In the genomic region with DNA sequence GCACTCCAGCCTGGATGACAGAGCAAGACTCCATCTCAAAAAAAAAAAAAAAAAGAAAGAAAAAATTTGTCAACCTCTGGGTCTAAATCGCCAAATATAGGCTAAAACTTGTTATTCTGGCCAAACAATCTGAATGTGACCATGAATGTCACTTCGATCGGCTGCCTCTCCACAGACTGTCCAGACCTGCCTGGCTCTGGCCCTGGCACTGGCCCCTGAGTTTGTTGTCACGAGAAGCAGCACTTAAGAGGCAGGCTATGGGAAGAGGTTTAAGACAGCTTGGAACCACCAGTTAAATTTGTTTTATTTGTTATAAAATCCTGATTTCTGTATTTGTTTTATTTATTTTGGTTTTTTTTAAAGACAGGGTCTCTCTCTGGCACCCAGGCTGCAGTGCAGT, we compare ENCODE assay signal across 27 cellular contexts. TPM values are rescaled to one million over a fixed set of nuclear protein-coding genes. Genes with fewer than 3 reads are reported as not detected.
DNase-seq lines count a peak whose midpoint lies in the region; ATAC-seq and TF ChIP-seq lines count a peak whose summit lies in the region.
"Had no signal": no experiment of that assay in that cellular context is flagged by ENCODE, and none has a peak within 500 bp of the region (broad histone marks: within the 10 kb centered on the region; RNA-seq: fewer than 3 reads in every experiment).

No MANE protein-coding gene starts in this region.

- no peak for DNase-seq in activated CD4-positive, alpha-beta T cell treated with anti-CD3 and anti-CD28 coated beads for 36 hours
- no peak for DNase-seq in activated CD4-positive, alpha-beta T cell treated with anti-CD3 and anti-CD28 coated beads, Interleukin-2, amount 50 U/mL, for 48 hours
- DNase-seq in activated naive CD4-positive, alpha-beta T cell treated with anti-CD3 and anti-CD28 coated beads, Interleukin-2, amount 50 U/mL, for 72 hours (ENCODE audit: low spot score in 2 of 2): no peak
- no peak for DNase-seq in activated naive CD4-positive, alpha-beta T cell treated with anti-CD3 and anti-CD28 coated beads for 36 hours
- DNase-seq in stimulated activated naive CD8-positive, alpha-beta T cell treated with anti-CD3 and anti-CD28 coated beads, Interleukin-15, Interleukin-2, amounts not matched to agents 100 U/mL and 50 U/mL, for 24 hours: no peak
- DNase-seq in lower lobe of right lung: no peak
- DNase-seq: BE2C; CD8-positive, alpha-beta memory T cell; DMS 273 treated with DMSO at 0.1 percent for 48 hours; DMS79; EL; GDM1; GOT3; HFFc6; Karpas-422; NCI-H1105; NCI-H1436 treated with DMSO at 0.1 percent for 48 hours; NCI-H187 treated with DMSO at 0.1 percent for 48 hours; NCI-H2171 treated with DMSO at 0.1 percent for 48 hours; NCI-H524; NCI-H748 treated with DMSO at 0.1 percent for 48 hours had no signal

- H3K27ac ChIP-seq in lower lobe of right lung: no peak overlapping the region
- H3K27ac ChIP-seq: 22Rv1 had no signal

- no peak for ATAC-seq in activated CD4-positive, alpha-beta T cell treated with anti-CD3 and anti-CD28 coated beads for 36 hours
- ATAC-seq in activated naive CD4-positive, alpha-beta T cell treated with anti-CD3 and anti-CD28 coated beads, Interleukin-2, amount 50 U/mL, for 72 hours: no peak
- no peak for ATAC-seq in stimulated activated naive CD8-positive, alpha-beta T cell treated with anti-CD3 and anti-CD28 coated beads, Interleukin-15, Interleukin-2, amounts not matched to agents 100 U/mL and 50 U/mL, for 24 hours
- ATAC-seq in GM19397 (IDR thresholded peaks at IDR 0.05; ENCODE audit: unreplicated experiment) (no peak), lower lobe of right lung (no peak)
- ATAC-seq: HepG2 had no signal

- H3K27me3 ChIP-seq in lower lobe of right lung (ENCODE audit: low read depth): no peaks in the 10 kb centered on the region
- H3K27me3 ChIP-seq: BE2C had no signal

- H3K27ac Mint-ChIP-seq in activated CD4-positive, alpha-beta T cell treated with anti-CD3 and anti-CD28 coated beads for 36 hours: peak overlapping the region; percentile 91
- peak overlapping the region; percentile 88 to 99 for H3K27ac Mint-ChIP-seq in activated naive CD4-positive, alpha-beta T cell treated with anti-CD3 and anti-CD28 coated beads, Interleukin-2, amount 50 U/mL, for 72 hours
- H3K27ac Mint-ChIP-seq in activated naive CD4-positive, alpha-beta T cell treated with anti-CD3 and anti-CD28 coated beads for 36 hours: no peak overlapping the region
- H3K27ac Mint-ChIP-seq in stimulated activated naive CD8-positive, alpha-beta T cell treated with anti-CD3 and anti-CD28 coated beads, Interleukin-15, Interleukin-2, amounts not matched to agents 100 ng/mL and 50 ng/mL, for 24 hours: peak overlapping the region; percentile 98
- H3K27ac Mint-ChIP-seq: CD14-positive monocyte, HFFc6 had no signal

- H3K9me3 ChIP-seq in lower lobe of right lung: no peaks in the 10 kb centered on the region
- H3K9me3 ChIP-seq: BE2C, HAP-1 had no signal

- TF ChIP-seq CTCF in lower lobe of right lung (IDR thresholded peaks at IDR 0.05): no peak

- H3K36me3 Mint-ChIP-seq in activated CD4-positive, alpha-beta T cell treated with anti-CD3 and anti-CD28 coated beads for 36 hours (ENCODE audit: low read depth): peaks cover 69% of the 10 kb centered on the region
- H3K36me3 Mint-ChIP-seq in activated naive CD4-positive, alpha-beta T cell treated with anti-CD3 and anti-CD28 coated beads, Interleukin-2, amount 50 U/mL, for 72 hours: peaks cover 23 to 61% of the 10 kb centered on the region in 2 donors
- H3K36me3 Mint-ChIP-seq in activated naive CD4-positive, alpha-beta T cell treated with anti-CD3 and anti-CD28 coated beads for 36 hours (ENCODE audit: low read depth): peaks cover 47% of the 10 kb centered on the region
- H3K36me3 Mint-ChIP-seq in stimulated activated naive CD8-positive, alpha-beta T cell treated with anti-CD3 and anti-CD28 coated beads, Interleukin-15, Interleukin-2, amounts not matched to agents 100 ng/mL and 50 ng/mL, for 24 hours (ENCODE audit: low read depth): peaks cover 63% of the 10 kb centered on the region

- POLR2A ChIA-PET in activated CD4-positive, alpha-beta T cell treated with anti-CD3 and anti-CD28 coated beads for 36 hours (lab: Charles Lee): interaction anchor here (0.6 kb wide), 1 partner anchor 29 kb away, joined by 10 read pairs; no protein-coding TSS in a partner anchor

- intact Hi-C loops in activated CD4-positive, alpha-beta T cell treated with anti-CD3 and anti-CD28 coated beads for 36 hours (cut with DNase I, micrococcal nuclease): loop anchor here in 1 of 2 experiments (10.0 kb wide), 1 partner anchor 1968 kb away; no protein-coding TSS in a partner anchor
- intact Hi-C loops in activated naive CD4-positive, alpha-beta T cell treated with anti-CD3 and anti-CD28 coated beads for 36 hours (cut with micrococcal nuclease): no loop called here
- intact Hi-C loops in lower lobe of right lung (cut with DNase I): no loop called here

- no peaks in the 10 kb centered on the region for H3K27me3 Mint-ChIP-seq in activated CD4-positive, alpha-beta T cell treated with anti-CD3 and anti-CD28 coated beads for 36 hours
- H3K27me3 Mint-ChIP-seq in activated naive CD4-positive, alpha-beta T cell treated with anti-CD3 and anti-CD28 coated beads for 36 hours (ENCODE audit: low read depth): no peaks in the 10 kb centered on the region
- no peaks in the 10 kb centered on the region for H3K27me3 Mint-ChIP-seq in stimulated activated naive CD8-positive, alpha-beta T cell treated with anti-CD3 and anti-CD28 coated beads, Interleukin-15, Interleukin-2, amounts not matched to agents 100 ng/mL and 50 ng/mL, for 24 hours
- H3K27me3 Mint-ChIP-seq: CD8-positive, alpha-beta memory T cell had no signal

- H3K4me1 Mint-ChIP-seq in activated CD4-positive, alpha-beta T cell treated with anti-CD3 and anti-CD28 coated beads for 36 hours: peaks cover 59% of the 10 kb centered on the region
- H3K4me1 Mint-ChIP-seq in activated naive CD4-positive, alpha-beta T cell treated with anti-CD3 and anti-CD28 coated beads for 36 hours (ENCODE audit: low read depth): peaks cover 52% of the 10 kb centered on the region
- peaks cover 61% of the 10 kb centered on the region for H3K4me1 Mint-ChIP-seq in stimulated activated naive CD8-positive, alpha-beta T cell treated with anti-CD3 and anti-CD28 coated beads, Interleukin-15, Interleukin-2, amounts not matched to agents 100 ng/mL and 50 ng/mL, for 24 hours (ENCODE audit: low read depth)
- H3K4me1 Mint-ChIP-seq: CD14-positive monocyte had no signal

- H3K4me3 ChIP-seq in lower lobe of right lung: no peak overlapping the region
- H3K4me3 ChIP-seq: HAP-1 had no signal

- H3K4me3 Mint-ChIP-seq in activated CD4-positive, alpha-beta T cell treated with anti-CD3 and anti-CD28 coated beads for 36 hours: no peak overlapping the region
- no peak overlapping the region for H3K4me3 Mint-ChIP-seq in activated naive CD4-positive, alpha-beta T cell treated with anti-CD3 and anti-CD28 coated beads for 36 hours
- H3K4me3 Mint-ChIP-seq in stimulated activated naive CD8-positive, alpha-beta T cell treated with anti-CD3 and anti-CD28 coated beads, Interleukin-15, Interleukin-2, amounts not matched to agents 100 ng/mL and 50 ng/mL, for 24 hours: no peak overlapping the region
- H3K4me3 Mint-ChIP-seq: CD14-positive monocyte; CD8-positive, alpha-beta memory T cell; HFFc6 had no signal

- H3K9me3 Mint-ChIP-seq in activated CD4-positive, alpha-beta T cell treated with anti-CD3 and anti-CD28 coated beads for 36 hours (ENCODE audit: low read depth): no peaks in the 10 kb centered on the region
- no peaks in the 10 kb centered on the region for H3K9me3 Mint-ChIP-seq in activated naive CD4-positive, alpha-beta T cell treated with anti-CD3 and anti-CD28 coated beads, Interleukin-2, amount 50 U/mL, for 72 hours
- H3K9me3 Mint-ChIP-seq in activated naive CD4-positive, alpha-beta T cell treated with anti-CD3 and anti-CD28 coated beads for 36 hours: no peaks in the 10 kb centered on the region
- H3K9me3 Mint-ChIP-seq in stimulated activated naive CD8-positive, alpha-beta T cell treated with anti-CD3 and anti-CD28 coated beads, Interleukin-15, Interleukin-2, amounts not matched to agents 100 ng/mL and 50 ng/mL, for 24 hours: no peaks in the 10 kb centered on the region
- H3K9me3 Mint-ChIP-seq: CD8-positive, alpha-beta memory T cell; HFFc6 had no signal

- peaks cover 94% of the 10 kb centered on the region for H3K36me3 ChIP-seq in lower lobe of right lung

- peaks cover 3% of the 10 kb centered on the region for H3K4me1 ChIP-seq in lower lobe of right lung
- H3K4me1 ChIP-seq: BE2C, HAP-1 had no signal

- CTCF ChIA-PET in activated CD4-positive, alpha-beta T cell treated with anti-CD3 and anti-CD28 coated beads for 36 hours (lab: Charles Lee): interaction anchor here (1.2 to 1.9 kb wide), 4 partner anchors 10 to 330 kb away, joined by 3 to 9 read pairs (median 5); partner anchors contain the start of gene SUDS3
- CTCF ChIA-PET in activated naive CD4-positive, alpha-beta T cell treated with anti-CD3 and anti-CD28 coated beads for 36 hours (lab: Charles Lee): interaction anchor here (0.9 to 4.5 kb wide), 3 partner anchors 10 to 21 kb away, joined by 5 to 34 read pairs (median 20); no protein-coding TSS in a partner anchor

RNA-seq across cellular contexts. Expression of gene WSB2, which starts 14.5 kb away (rescaled TPM):
- 10 to 100 TPM; 57.7 to 58.2 TPM for total RNA-seq in activated CD4-positive, alpha-beta T cell treated with anti-CD3 and anti-CD28 coated beads for 36 hours
- 10 to 100 TPM; 39.7 to 61.6 TPM for total RNA-seq in activated naive CD4-positive, alpha-beta T cell treated with anti-CD3 and anti-CD28 coated beads, Interleukin-2, amount 50 U/mL, for 72 hours
- total RNA-seq in activated naive CD4-positive, alpha-beta T cell treated with anti-CD3 and anti-CD28 coated beads for 36 hours: 10 to 100 TPM; 31.0 to 31.7 TPM
- 75.1 TPM for total RNA-seq in lower lobe of right lung

RNA-seq across cellular contexts. Expression of gene RFC5, which starts 29.9 kb away (rescaled TPM):
- total RNA-seq in activated CD4-positive, alpha-beta T cell treated with anti-CD3 and anti-CD28 coated beads for 36 hours: 10 to 100 TPM; 63.0 to 78.9 TPM
- total RNA-seq in activated naive CD4-positive, alpha-beta T cell treated with anti-CD3 and anti-CD28 coated beads, Interleukin-2, amount 50 U/mL, for 72 hours: 10 to 100 TPM; 69.6 to 88.0 TPM
- total RNA-seq in activated naive CD4-positive, alpha-beta T cell treated with anti-CD3 and anti-CD28 coated beads for 36 hours: 10 to 100 TPM; 62.0 to 62.5 TPM
- total RNA-seq in lower lobe of right lung: 7.3 TPM

RNA-seq across cellular contexts. Expression of gene VSIG10, which starts 57.4 kb away (rescaled TPM):
- total RNA-seq in activated CD4-positive, alpha-beta T cell treated with anti-CD3 and anti-CD28 coated beads for 36 hours: 1 to 10 TPM; 6.5 to 8.2 TPM
- total RNA-seq in activated naive CD4-positive, alpha-beta T cell treated with anti-CD3 and anti-CD28 coated beads, Interleukin-2, amount 50 U/mL, for 72 hours: 1 to 10 TPM; 2.6 to 6.3 TPM
- total RNA-seq in activated naive CD4-positive, alpha-beta T cell treated with anti-CD3 and anti-CD28 coated beads for 36 hours: 1 to 10 TPM; 1.7 to 2.4 TPM
- total RNA-seq in lower lobe of right lung: 51.7 TPM
